ENCODE assay signal across 24 cellular contexts in the genomic region with DNA sequence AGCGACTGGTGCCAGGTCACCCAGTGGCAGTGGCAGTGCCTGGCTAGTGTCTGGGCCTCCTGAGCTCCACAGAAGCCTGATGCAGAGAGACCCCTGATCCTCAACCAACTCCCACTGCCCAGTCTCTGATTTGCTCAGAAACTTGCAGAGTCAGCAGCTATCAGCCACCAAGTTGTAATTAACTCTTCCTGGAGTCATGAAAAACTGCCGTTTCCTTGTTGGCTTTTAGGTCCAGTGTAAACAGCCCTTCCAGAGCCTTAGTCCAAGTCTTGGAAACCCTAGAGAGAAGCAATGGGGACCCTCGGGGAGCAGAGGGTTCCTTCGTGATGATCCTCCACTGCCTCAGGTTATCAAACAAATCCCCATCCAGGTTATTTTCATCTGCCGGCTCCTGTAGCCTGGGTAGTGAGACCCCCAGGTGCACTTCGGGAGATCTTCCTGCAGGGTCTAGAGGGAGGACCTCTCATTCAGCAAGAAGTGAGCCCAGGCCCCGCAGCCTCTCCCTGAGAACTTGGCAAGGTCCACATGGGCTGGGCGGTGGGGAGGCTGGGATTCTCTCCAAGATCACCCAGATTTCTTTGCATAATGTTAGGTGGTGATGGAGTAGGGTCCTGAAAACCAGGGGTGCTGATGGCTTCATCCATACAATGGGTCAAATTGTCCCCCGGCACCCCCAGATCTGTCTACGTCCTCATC.
DNase-seq lines count a peak whose midpoint lies in the region; ATAC-seq and TF ChIP-seq lines count a peak whose summit lies in the region.
"Had no signal": no experiment of that assay in that cellular context is flagged by ENCODE, and none has a peak within 500 bp of the region (broad histone marks: within the 10 kb centered on the region; RNA-seq: fewer than 3 reads in every experiment).

No MANE protein-coding gene starts in this region.

- H2AFZ ChIP-seq in neuronal stem cell (ENCODE audit: low read length): no peak overlapping the region

- peak overlapping the region; percentile 35 for H2BK15ac ChIP-seq in neuronal stem cell (ENCODE audit: low read length)

- no peak overlapping the region for H4K8ac ChIP-seq in neuronal stem cell (ENCODE audit: low read depth, low read length)

- H3K36me3 ChIP-seq in heart left ventricle (no peaks in the 10 kb centered on the region), neuronal stem cell (replicated peaks in 1 of 2; ENCODE audit: control insufficient read depth in 2 of 2, insufficient read depth in 2 of 2, low read length in 2 of 2) (no peaks in the 10 kb centered on the region), upper lobe of right lung (no peaks in the 10 kb centered on the region)
- H3K36me3 ChIP-seq: BLaER1 treated with 17β-estradiol and CSF1 and Interleukin-3, amounts not matched to agents 10 nM and 100 nM had no signal

- WGBS in heart left ventricle, 4 donors: 84 to 87% (median 84%) methylated on average over 9 to 10 of the region's 10 CpGs
- WGBS in neuronal stem cell (ENCODE audit: extremely low coverage in 2 of 2, insufficient read length in 2 of 2, insufficient replicate concordance in 1 of 2), 2 donors: no CpG with 5 or more reads among the region's 10 CpGs

- H3K27me3 ChIP-seq in heart left ventricle (peaks cover 0 to 21% (median 0%) of the 10 kb centered on the region in 9 donors), neuronal stem cell (ENCODE audit: control insufficient read depth in 3 of 3, insufficient read depth in 3 of 3, low read depth in 1 of 3, low read length in 3 of 3) (no peaks in the 10 kb centered on the region), upper lobe of right lung (peaks cover 4% of the 10 kb centered on the region)
- H3K27me3 ChIP-seq: BLaER1 treated with 17β-estradiol and CSF1 and Interleukin-3, amounts not matched to agents 10 nM and 100 nM had no signal

- no peak overlapping the region for H3K4me3 ChIP-seq in heart left ventricle
- H3K4me3 ChIP-seq in neuronal stem cell (ENCODE audit: low read length in 2 of 2): no peak overlapping the region
- H3K4me3 ChIP-seq in upper lobe of right lung: no peak overlapping the region
- H3K4me3 ChIP-seq: BLaER1 treated with 17β-estradiol and CSF1 and Interleukin-3, amounts not matched to agents 10 nM and 100 nM; SK-N-MC had no signal

- H3K9me3 ChIP-seq in heart left ventricle: peaks cover 0 to 21% (median 4%) of the 10 kb centered on the region in 12 donors
- peaks cover 0 to 1% of the 10 kb centered on the region in 2 donors for H3K9me3 ChIP-seq in neuronal stem cell (replicated peaks in 1 of 2; ENCODE audit: control insufficient read depth in 2 of 2, insufficient read depth in 1 of 2, low read depth in 1 of 2, low read length in 2 of 2)
- no peaks in the 10 kb centered on the region for H3K9me3 ChIP-seq in upper lobe of right lung

- ATAC-seq in Right ventricle myocardium inferior (no peak), heart left ventricle (no peak), upper lobe of right lung (no peak), GM18517 (IDR thresholded peaks at IDR 0.05; ENCODE audit: unreplicated experiment) (no peak)
- ATAC-seq: HCT116 had no signal

- peaks cover 8% of the 10 kb centered on the region for H3K27me3 Mint-ChIP-seq in chondrocyte (ENCODE audit: low read depth)
- H3K27me3 Mint-ChIP-seq: CD4-positive, alpha-beta memory T cell had no signal

- no peak for TF ChIP-seq CTCF in heart left ventricle (IDR thresholded peaks at IDR 0.05)
- no peak for TF ChIP-seq CTCF in chondrocyte (IDR thresholded peaks at IDR 0.05)
- TF ChIP-seq CTCF in upper lobe of right lung (IDR thresholded peaks at IDR 0.05): no peak

- peak overlapping the region; percentile 42 for H2AK5ac ChIP-seq in neuronal stem cell (ENCODE audit: low read depth, low read length)

- H3K18ac ChIP-seq in neuronal stem cell (ENCODE audit: low read length): no peak overlapping the region

- no peak overlapping the region for H3K27ac Mint-ChIP-seq in chondrocyte (ENCODE audit: unreplicated experiment)
- H3K27ac Mint-ChIP-seq: CD4-positive, alpha-beta memory T cell had no signal

- H3K36me3 Mint-ChIP-seq in chondrocyte (ENCODE audit: low read depth): peaks cover 1% of the 10 kb centered on the region
- H3K36me3 Mint-ChIP-seq: CD4-positive, alpha-beta memory T cell had no signal

- no peak overlapping the region for H3K23ac ChIP-seq in neuronal stem cell (ENCODE audit: low read depth, low read length, poor library complexity)

- no peak overlapping the region for H3K4me3 Mint-ChIP-seq in chondrocyte (ENCODE audit: unreplicated experiment)
- H3K4me3 Mint-ChIP-seq: CD4-positive, alpha-beta memory T cell had no signal

- H3K9ac ChIP-seq in neuronal stem cell (ENCODE audit: low read depth, low read length, poor library complexity): no peak overlapping the region
- H3K9ac ChIP-seq: BLaER1 treated with 17β-estradiol and CSF1 and Interleukin-3, amounts not matched to agents 10 nM and 100 nM had no signal

- H3K14ac ChIP-seq in neuronal stem cell (ENCODE audit: low read length): no peak overlapping the region

- no peaks in the 10 kb centered on the region for H3K79me1 ChIP-seq in neuronal stem cell (ENCODE audit: low read depth, low read length)

- H2BK12ac ChIP-seq in neuronal stem cell (ENCODE audit: low read length): no peak overlapping the region

- peaks cover 22% of the 10 kb centered on the region for H3K9me3 Mint-ChIP-seq in chondrocyte (ENCODE audit: low read depth)

- peak; percentile 28 for DNase-seq in Right ventricle myocardium inferior (ENCODE audit: missing footprints)
- DNase-seq in heart left ventricle: no peak
- DNase-seq in chondrocyte (ENCODE audit: low spot score): peak; percentile 52
- DNase-seq in neuronal stem cell (ENCODE audit: low spot score): no peak
- peak; percentile 49 for DNase-seq in upper lobe of right lung
- no peak for DNase-seq in DMS153 treated with DMSO at 0.1 percent for 48 hours (lab: John Stamatoyannopoulos, UW; ENCODE audit: unreplicated experiment)
- no peak for DNase-seq in NCI-H2171 (lab: John Stamatoyannopoulos, UW)
- DNase-seq: AML-193; CD4-positive, alpha-beta memory T cell; COR-L47; Kasumi-1; MV-4-11; NCI-H1105; NCI-H2029; NCI-H446 treated with DMSO at 0.1 percent for 48 hours; NCI-H526; RPMI8226; SHP77 treated with DMSO at 0.1 percent for 48 hours; SW 1271 had no signal

- no peak overlapping the region for H3K4ac ChIP-seq in neuronal stem cell (ENCODE audit: low read length)

- intact Hi-C loops in Right ventricle myocardium inferior (cut with DNase I) (no loop called here), heart left ventricle (cut with DNase I) (no loop called here), upper lobe of right lung (cut with DNase I) (no loop called here)

- no peak overlapping the region for H4K91ac ChIP-seq in neuronal stem cell (ENCODE audit: low read depth, low read length, poor library complexity)

- H2BK120ac ChIP-seq in neuronal stem cell (ENCODE audit: low read depth, low read length): no peak overlapping the region

- no peak overlapping the region for H3K4me2 ChIP-seq in neuronal stem cell (ENCODE audit: insufficient read depth, low read length, poor library complexity, severe bottlenecking)

- H3K27ac ChIP-seq in heart left ventricle: no peak overlapping the region
- no peak overlapping the region for H3K27ac ChIP-seq in neuronal stem cell (replicated peaks; ENCODE audit: low read length)
- H3K27ac ChIP-seq in upper lobe of right lung: no peak overlapping the region
- H3K27ac ChIP-seq: BLaER1 treated with 17β-estradiol and CSF1 and Interleukin-3, amounts not matched to agents 10 nM and 100 nM; HL-60; SK-N-MC had no signal

- H3K4me1 ChIP-seq in heart left ventricle: peaks cover 0 to 6% (median 0%) of the 10 kb centered on the region in 12 donors
- H3K4me1 ChIP-seq in neuronal stem cell (ENCODE audit: control insufficient read depth in 2 of 2, insufficient read depth in 1 of 2, low read depth in 1 of 2, low read length in 2 of 2): peaks cover 0 to 6% of the 10 kb centered on the region in 2 donors
- H3K4me1 ChIP-seq in upper lobe of right lung: no peaks in the 10 kb centered on the region

- H2BK5ac ChIP-seq in neuronal stem cell (ENCODE audit: low read length): no peak overlapping the region

- H3K4me1 Mint-ChIP-seq in chondrocyte (ENCODE audit: low read depth): no peaks in the 10 kb centered on the region

- no peak for TF ChIP-seq POLR2A in heart left ventricle (IDR thresholded peaks at IDR 0.05)

Comparison
In these comparisons a context has a peak if more than half of its experiments do, and no peak if none do; other contexts are left out.
1. DNase-seq: peak in Right ventricle myocardium inferior (single experiment), chondrocyte (single experiment) and upper lobe of right lung (single experiment); none in heart left ventricle (0 of 5), neuronal stem cell (single experiment), DMS153 treated with DMSO at 0.1 percent for 48 hours (single experiment) and NCI-H2171 (single experiment).